ENCODE assay signal across 12 cellular contexts in genomic region chr19:11269408-11269807, GRCh38. TPM values are rescaled to one million over a fixed set of nuclear protein-coding genes. Genes with fewer than 3 reads are reported as not detected.
A peak's percentile ranks its signal among the peaks of the same experiment; 100 is the strongest.
DNase-seq lines count a peak whose midpoint lies in the region; ATAC-seq and TF ChIP-seq lines count a peak whose summit lies in the region.
"Had no signal": no experiment of that assay in that cellular context is flagged by ENCODE, and none has a peak within 500 bp of the region (broad histone marks: within the 10 kb centered on the region; RNA-seq: fewer than 3 reads in every experiment).

No MANE protein-coding gene starts in this region.

- H3K79me2 ChIP-seq in GM23248 (ENCODE audit: insufficient read depth): no peaks in the 10 kb centered on the region

- 35 to 38% methylated on average over 7 of the region's 7 CpGs for WGBS in GM23248 (ENCODE audit: low coverage in 1 of 2, low lambda C conversion rate in 2 of 2, missing lambda C conversion rate in 2 of 2), 2 experiments

- H3K4me3 Mint-ChIP-seq in glutamatergic neuron (ENCODE audit: unreplicated experiment) (peak overlapping the region; percentile 60), CD14-positive monocyte (no peak overlapping the region)
- H3K4me3 Mint-ChIP-seq: stimulated activated naive CD8-positive, alpha-beta T cell treated with anti-CD3 and anti-CD28 coated beads, Interleukin-15, Interleukin-2, amounts not matched to agents 100 ng/mL and 50 ng/mL, for 24 hours had no signal

- no peak overlapping the region for H3K4me2 ChIP-seq in GM23248 (ENCODE audit: unreplicated experiment)

- H3F3A ChIP-seq in GM23248 (ENCODE audit: insufficient read depth): no peaks in the 10 kb centered on the region

- H3K4me3 ChIP-seq in GM23248 (no peak overlapping the region), brain microvascular endothelial cell (ENCODE audit: low read depth, low read length) (no peak overlapping the region), rectal smooth muscle tissue (ENCODE audit: low read length) (no peak overlapping the region)

- H3K4me1 ChIP-seq in GM23248 (ENCODE audit: insufficient read depth): peaks cover 6% of the 10 kb centered on the region; the same call in 1 of the 2 replicates
- peaks cover 6% of the 10 kb centered on the region for H3K4me1 ChIP-seq in rectal smooth muscle tissue (ENCODE audit: control insufficient read depth, insufficient read depth, low read length)

- no peak overlapping the region; the same call in 1 of the 2 replicates for H3K27ac ChIP-seq in GM23248
- peak overlapping the region; percentile 66 for H3K27ac ChIP-seq in brain microvascular endothelial cell
- peak overlapping the region; percentile 58 for H3K27ac ChIP-seq in rectal smooth muscle tissue (ENCODE audit: low read depth, low read length)

- H3K36me3 ChIP-seq in GM23248 (ENCODE audit: low read depth): no peaks in the 10 kb centered on the region
- H3K36me3 ChIP-seq in brain microvascular endothelial cell (replicated peaks): no peaks in the 10 kb centered on the region
- no peaks in the 10 kb centered on the region for H3K36me3 ChIP-seq in rectal smooth muscle tissue (ENCODE audit: control insufficient read depth, insufficient read depth, low read length)

- no peaks in the 10 kb centered on the region for H3K9me3 ChIP-seq in GM23248 (ENCODE audit: low read depth)

- H4K20me1 ChIP-seq in GM23248 (ENCODE audit: insufficient read depth): no peaks in the 10 kb centered on the region

- H3K27me3 ChIP-seq in GM23248 (replicated peaks; ENCODE audit: insufficient read depth) (no peaks in the 10 kb centered on the region), brain microvascular endothelial cell (replicated peaks) (no peaks in the 10 kb centered on the region), rectal smooth muscle tissue (ENCODE audit: control insufficient read depth, insufficient read depth, low read length) (no peaks in the 10 kb centered on the region)

- CTCF ChIA-PET in GM10248 (lab: Yijun Ruan, JAX): interaction anchor here (1.3 kb wide), 1 partner anchor 26 kb away, joined by 4 read pairs; no protein-coding TSS in a partner anchor

- ATAC-seq in HG03439 (IDR thresholded peaks at IDR 0.05; ENCODE audit: unreplicated experiment): no peak

- DNase-seq in GM23248 (peak; percentile 42), brain microvascular endothelial cell (no peak), glutamatergic neuron (no peak), AG08396 (ENCODE audit: low spot score) (no peak), CD14-positive monocyte (ENCODE audit: low spot score) (no peak), GM10248 (ENCODE audit: extremely low spot score) (no peak)
- DNase-seq: activated effector memory CD4-positive, alpha-beta T cell treated with Interleukin-2 at 50 U/mL for 16 hours; stimulated activated CD4-positive, alpha-beta T cell treated with anti-CD3 and anti-CD28 coated beads, Interleukin-2, amount 100 ng/mL, for 48 hours had no signal

- H3K9ac ChIP-seq in GM23248 (no peak overlapping the region; the same call in 1 of the 2 replicates), rectal smooth muscle tissue (ENCODE audit: low read length) (no peak overlapping the region)

- no peak for TF ChIP-seq CTCF in brain microvascular endothelial cell (IDR thresholded peaks at IDR 0.05; ENCODE audit: low read depth, low read length, missing control alignments)
- TF ChIP-seq CTCF in glutamatergic neuron (IDR thresholded peaks at IDR 0.05; ENCODE audit: partially characterized antibody, unreplicated experiment): no peak
- TF ChIP-seq CTCF in CD14-positive monocyte (IDR thresholded peaks at IDR 0.05): no peak
- TF ChIP-seq CTCF in GM10248 (IDR thresholded peaks at IDR 0.05; ENCODE audit: control extremely low read depth, extremely low read depth, low read depth, missing control alignments): no peak

- H3K4me1 Mint-ChIP-seq in glutamatergic neuron (ENCODE audit: low read depth, unreplicated experiment) (peaks cover 7% of the 10 kb centered on the region), CD14-positive monocyte (no peaks in the 10 kb centered on the region)

- in situ Hi-C loops in GM23248 (cut with MboI) (no loop called here), brain microvascular endothelial cell (cut with HindIII; ENCODE audit: low pct_ligation_motif_present, low sequenced_read_pairs) (no loop called here)

- no peak overlapping the region for H2AFZ ChIP-seq in GM23248

- intact Hi-C loops in CD14-positive monocyte (cut with micrococcal nuclease): no loop called here

- H3K36me3 Mint-ChIP-seq in glutamatergic neuron (ENCODE audit: unreplicated experiment) (no peaks in the 10 kb centered on the region), CD14-positive monocyte (no peaks in the 10 kb centered on the region)

- H3K27ac Mint-ChIP-seq in glutamatergic neuron (ENCODE audit: unreplicated experiment) (peak overlapping the region; percentile 89), CD14-positive monocyte (no peak overlapping the region)
- H3K27ac Mint-ChIP-seq: stimulated activated naive CD8-positive, alpha-beta T cell treated with anti-CD3 and anti-CD28 coated beads, Interleukin-15, Interleukin-2, amounts not matched to agents 100 ng/mL and 50 ng/mL, for 24 hours had no signal

- H3K27me3 Mint-ChIP-seq in glutamatergic neuron (ENCODE audit: unreplicated experiment) (peaks cover 8% of the 10 kb centered on the region), CD14-positive monocyte (ENCODE audit: low read depth in 3 of 3) (peaks cover 61 to 88% (median 70%) of the 10 kb centered on the region in 3 donors)

- H3K9me3 Mint-ChIP-seq in glutamatergic neuron (ENCODE audit: unreplicated experiment): peaks cover 7% of the 10 kb centered on the region
- peaks cover 0 to 12% (median 0%) of the 10 kb centered on the region in 7 donors for H3K9me3 Mint-ChIP-seq in CD14-positive monocyte
- H3K9me3 Mint-ChIP-seq: stimulated activated naive CD8-positive, alpha-beta T cell treated with anti-CD3 and anti-CD28 coated beads, Interleukin-15, Interleukin-2, amounts not matched to agents 100 ng/mL and 50 ng/mL, for 24 hours had no signal

- no peaks in the 10 kb centered on the region for H3K9me2 ChIP-seq in GM23248 (ENCODE audit: insufficient read depth)

- POLR2A ChIA-PET in GM10248 (lab: Yijun Ruan, JAX): no interaction called here

RNA-seq across cellular contexts. Expression of gene DOCK6, which starts 7.1 kb away (rescaled TPM):
- 10.7 and 13.9 TPM in 2 replicates for total RNA-seq in GM23248 (2014; rRNA removed; shearing (Covaris generic))
- polyA plus RNA-seq in GM23248 (2016; fragmentation: Nextera tagmentation; extraction: Ambion mirVana): 11.8 and 17.7 TPM in 2 replicates
- total RNA-seq in glutamatergic neuron (ENCODE audit: unreplicated experiment): 260 TPM
- polyA plus RNA-seq in CD14-positive monocyte: under 1 TPM; 0.03 to 0.18 TPM
- polyA plus RNA-seq: neural cell had no signal

RNA-seq across cellular contexts. Expression of gene TSPAN16, which starts 26.6 kb away (rescaled TPM):
- not detected in 2 replicates for total RNA-seq in GM23248 (2014; rRNA removed; shearing (Covaris generic))
- not detected in 2 replicates for polyA plus RNA-seq in GM23248 (2016; fragmentation: Nextera tagmentation; extraction: Ambion mirVana)
- not detected for total RNA-seq in glutamatergic neuron (ENCODE audit: unreplicated experiment)
- under 1 TPM in 1 of 2 donors, not detected in 1; 0.31 TPM for polyA plus RNA-seq in CD14-positive monocyte
- polyA plus RNA-seq: neural cell had no signal

RNA-seq across cellular contexts. Expression of gene ANGPTL8, which starts 30.0 kb away (rescaled TPM):
- 1.7 TPM in 1 of 2 replicates, not detected in the other for total RNA-seq in GM23248 (2014; rRNA removed; shearing (Covaris generic))
- polyA plus RNA-seq in GM23248 (2016; fragmentation: Nextera tagmentation; extraction: Ambion mirVana) (not detected in 2 replicates), CD14-positive monocyte (not detected)
- total RNA-seq in glutamatergic neuron (ENCODE audit: unreplicated experiment): not detected
- polyA plus RNA-seq: neural cell had no signal

Comparison
In these comparisons a context has a peak if more than half of its experiments do, and no peak if none do; other contexts are left out.
1. RNA of gene DOCK6, which starts 7.1 kb away (total RNA-seq): 260 TPM in glutamatergic neuron (single experiment); 10.7 to 13.9 TPM in GM23248; every median in the first group is over 10 times any median in the second.